Comparison of ENCODE assay signal across 1 cellular context in genomic region chr1:2290595-2291510, GRCh38.
TF ChIP-seq lines count a peak whose summit lies in the region.

No MANE protein-coding gene starts in this region.

TF ChIP-seq in GM12878, 131 proteins besides CTCF, POLR2A, EP300 and RAD21 (continued from another document and continues in another):
- TF ChIP-seq CUX1 (IDR thresholded peaks at IDR 0.05; ENCODE audit: insufficient replicate concordance, low read depth, low read length): no peak
- peak; percentile 73; the same call in 1 of the 2 replicates for TF ChIP-seq MTA2 (IDR thresholded peaks at IDR 0.05; ENCODE audit: low read depth)
- no peak for TF ChIP-seq RBBP5 (conservative IDR thresholded peaks at IDR 0.05)
- no peak for TF ChIP-seq IRF3 (IDR thresholded peaks at IDR 0.05)
- no peak for TF ChIP-seq SMARCA5 (IDR thresholded peaks at IDR 0.05)
- TF ChIP-seq EED (IDR thresholded peaks at IDR 0.05; ENCODE audit: low read depth): peak; percentile 80
- no peak for TF ChIP-seq ZBTB33 (IDR thresholded peaks at IDR 0.05)
- no peak for TF ChIP-seq SIN3A (IDR thresholded peaks at IDR 0.05; ENCODE audit: low read depth, low read length)
- peak; percentile 49; the same call in 1 of the 2 replicates for TF ChIP-seq PAX5 (IDR thresholded peaks at IDR 0.05; ENCODE audit: borderline replicate concordance, low read depth, low read length)
- TF ChIP-seq SMAD1 (IDR thresholded peaks at IDR 0.05; ENCODE audit: low read depth, partially characterized antibody): no peak
- peak; percentile 35 to 42; a peak in 3 of 4 replicates for TF ChIP-seq BHLHE40 (IDR thresholded peaks at IDR 0.05; ENCODE audit: borderline replicate concordance in 1 of 2, low read depth in 2 of 2, low read length in 1 of 2)
- no peak for TF ChIP-seq SIX5 (IDR thresholded peaks at IDR 0.05; ENCODE audit: low read depth, low read length, severe bottlenecking)
- TF ChIP-seq DPF2 (IDR thresholded peaks at IDR 0.05): peak; percentile 66; the same call in 1 of the 2 replicates
- TF ChIP-seq ZNF217 (IDR thresholded peaks at IDR 0.05): no peak
- TF ChIP-seq NR2F1 (conservative IDR thresholded peaks at IDR 0.05): 0 out of 2 replicates have a peak, but pooled peaks have one; percentile 26
- peak in 1 of 2 experiments; percentile 15; a peak in 1 of 4 replicates for TF ChIP-seq ETV6 (conservative IDR thresholded peaks at IDR 0.05 in 1 of 2, IDR thresholded peaks at IDR 0.05 in 1 of 2; ENCODE audit: borderline replicate concordance in 1 of 2, low read depth in 1 of 2)
- TF ChIP-seq HCFC1 (IDR thresholded peaks at IDR 0.05; ENCODE audit: low read length): 0 out of 2 replicates have a peak, but pooled peaks have one; percentile 12
- no peak for TF ChIP-seq ESRRA (IDR thresholded peaks at IDR 0.05; ENCODE audit: low read length)
- TF ChIP-seq NFIC (IDR thresholded peaks at IDR 0.05; ENCODE audit: low read depth, low read length): peak; percentile 28; the same call in 1 of the 2 replicates
- no peak for TF ChIP-seq ZBTB11 (CRISPR knock-in tag; IDR thresholded peaks at IDR 0.05)
- peak; percentile 14 for TF ChIP-seq SP1 (IDR thresholded peaks at IDR 0.05; ENCODE audit: low read depth, low read length)
- TF ChIP-seq NBN (IDR thresholded peaks at IDR 0.05): peak; percentile 31
- TF ChIP-seq RB1 (IDR thresholded peaks at IDR 0.05; ENCODE audit: borderline replicate concordance): 0 out of 2 replicates have a peak, but pooled peaks have one; percentile 28
- no peak for TF ChIP-seq TCF7 (IDR thresholded peaks at IDR 0.05; ENCODE audit: borderline replicate concordance)
- TF ChIP-seq RUNX3 (IDR thresholded peaks at IDR 0.05; ENCODE audit: low read length): peak; percentile 92
- no peak for TF ChIP-seq ATF3 (IDR thresholded peaks at IDR 0.05; ENCODE audit: borderline replicate concordance, extremely low read depth, low read depth, low read length)
- no peak for TF ChIP-seq ZNF207 (IDR thresholded peaks at IDR 0.05; ENCODE audit: borderline replicate concordance)
- no peak for TF ChIP-seq E2F4 (IDR thresholded peaks at IDR 0.05; ENCODE audit: low read depth, low read length)
- no peak for TF ChIP-seq CBX5 (IDR thresholded peaks at IDR 0.05; ENCODE audit: low read depth)
- no peak for TF ChIP-seq FOXM1 (IDR thresholded peaks at IDR 0.05; ENCODE audit: low read depth, low read length)
- TF ChIP-seq SKIL (IDR thresholded peaks at IDR 0.05; ENCODE audit: low read depth, poor library complexity, severe bottlenecking): peak; percentile 10
- no peak for TF ChIP-seq USF2 (IDR thresholded peaks at IDR 0.05; ENCODE audit: borderline replicate concordance, low read depth, low read length)
- TF ChIP-seq PRDM15 (CRISPR knock-in tag; IDR thresholded peaks at IDR 0.05): no peak
- no peak for TF ChIP-seq KLF5 (IDR thresholded peaks at IDR 0.05; ENCODE audit: partially characterized antibody)
- TF ChIP-seq ATF7 (IDR thresholded peaks at IDR 0.05; ENCODE audit: low read depth): 0 out of 2 replicates have a peak, but pooled peaks have one; percentile 15
- TF ChIP-seq ZNF24 (IDR thresholded peaks at IDR 0.05): no peak
- TF ChIP-seq SUPT20H (IDR thresholded peaks at IDR 0.05; ENCODE audit: borderline replicate concordance, control insufficient read depth, low read depth, low read length): no peak
- TF ChIP-seq NFXL1 (IDR thresholded peaks at IDR 0.05; ENCODE audit: borderline replicate concordance): no peak
- no peak for TF ChIP-seq CHD1 (IDR thresholded peaks at IDR 0.05; ENCODE audit: low read depth, low read length)
- peak; percentile 85 to 88 for TF ChIP-seq IKZF2 (IDR thresholded peaks at IDR 0.05)
- TF ChIP-seq POU2F2 (IDR thresholded peaks at IDR 0.05; ENCODE audit: borderline replicate concordance, low read depth, low read length): peak; percentile 41; the same call in 1 of the 3 replicates
- TF ChIP-seq JUND (IDR thresholded peaks at IDR 0.05; ENCODE audit: low read depth, low read length): no peak
